ENCODE assay signal across 19 cellular contexts in genomic region chr11:30345644-30346043, GRCh38. TPM values are rescaled to one million over a fixed set of nuclear protein-coding genes. Genes with fewer than 3 reads are reported as not detected.
DNase-seq lines count a peak whose midpoint lies in the region; ATAC-seq, FAIRE-seq and TF ChIP-seq lines count a peak whose summit lies in the region.
"Had no signal": no experiment of that assay in that cellular context is flagged by ENCODE, and none has a peak within 500 bp of the region (broad histone marks: within the 10 kb centered on the region; RNA-seq: fewer than 3 reads in every experiment).

No MANE protein-coding gene starts in this region.

- no peak overlapping the region for H2AK5ac ChIP-seq in H1 (ENCODE audit: low read depth, low read length)

- no peak overlapping the region for H3K56ac ChIP-seq in H1 (replicated peaks; ENCODE audit: insufficient read length, low read depth, low read length)

- H3K4me2 ChIP-seq in H1 (ENCODE audit: insufficient read depth in 1 of 2, low read depth in 2 of 2, low read length in 2 of 2), result no peak overlapping the region
- H3K4me2 ChIP-seq: A549, BLaER1 had no signal

- no peak overlapping the region for H2BK12ac ChIP-seq in H1 (ENCODE audit: low read depth, low read length)

- H3K9me3 ChIP-seq in A673 (ENCODE audit: low read depth, low read length, poor library complexity, severe bottlenecking), result no peaks in the 10 kb centered on the region
- no peaks in the 10 kb centered on the region for H3K9me3 ChIP-seq in H1 (ENCODE audit: insufficient read depth in 2 of 2, low read depth in 1 of 2, low read length in 1 of 2)
- H3K9me3 ChIP-seq: A549, Caco-2 had no signal

- H3K23me2 ChIP-seq in H1 (ENCODE audit: low read depth, low read length), result no peaks in the 10 kb centered on the region; the same call in 1 of the 2 replicates

- peaks cover 0 to 7% (median 0%) of the 10 kb centered on the region in 3 donors for H3K9me3 Mint-ChIP-seq in IgD-negative memory B cell
- H3K9me3 Mint-ChIP-seq in activated CD4-positive, alpha-beta T cell treated with anti-CD3 and anti-CD28 coated beads for 36 hours (ENCODE audit: low read depth), result no peaks in the 10 kb centered on the region
- H3K9me3 Mint-ChIP-seq: CD8-positive, alpha-beta T cell; H9; HFFc6 had no signal

- H2BK20ac ChIP-seq in H1 (ENCODE audit: low read length), result no peak overlapping the region

- no peak for TF ChIP-seq EP300 in H1 (IDR thresholded peaks at IDR 0.05; ENCODE audit: borderline replicate concordance in 1 of 2, low read depth in 2 of 2, low read length in 2 of 2)

- H3K18ac ChIP-seq in H1 (ENCODE audit: extremely low read depth, low read length), result no peak overlapping the region

- no peak overlapping the region for H3K4ac ChIP-seq in H1 (replicated peaks; ENCODE audit: insufficient read length, low read depth, low read length)

- H3K27ac ChIP-seq in A673 (ENCODE audit: low read depth, low read length, poor library complexity, severe bottlenecking) (no peak overlapping the region), H1 (ENCODE audit: low read depth, low read length) (no peak overlapping the region)
- H3K27ac ChIP-seq: A549, BLaER1, C4-2B had no signal

- H3K79me1 ChIP-seq in H1 (ENCODE audit: low read depth, low read length), result no peaks in the 10 kb centered on the region

- H3K4me3 ChIP-seq in A673 (ENCODE audit: low read depth, low read length, poor library complexity, severe bottlenecking) (no peak overlapping the region), H1 (ENCODE audit: extremely low read depth in 1 of 4, insufficient read depth in 2 of 4, low read depth in 3 of 4, low read length in 4 of 4) (no peak overlapping the region)
- H3K4me3 ChIP-seq: A549, BLaER1 had no signal

- H2AFZ ChIP-seq in H1 (ENCODE audit: low read length), result no peak overlapping the region

- H3K36me3 Mint-ChIP-seq in IgD-negative memory B cell, result no peaks in the 10 kb centered on the region
- H3K36me3 Mint-ChIP-seq in activated CD4-positive, alpha-beta T cell treated with anti-CD3 and anti-CD28 coated beads for 36 hours (ENCODE audit: low read depth), result peaks cover 10% of the 10 kb centered on the region
- H3K36me3 Mint-ChIP-seq: CD8-positive, alpha-beta T cell had no signal

- no peaks in the 10 kb centered on the region for H3K36me3 ChIP-seq in A673 (ENCODE audit: insufficient read depth, low read length, poor library complexity, severe bottlenecking)
- no peaks in the 10 kb centered on the region for H3K36me3 ChIP-seq in H1 (ENCODE audit: control insufficient read depth in 2 of 4, insufficient read depth in 4 of 4, low read length in 3 of 4)

- CTCF ChIA-PET in A673 (lab: Charles Lee) (interaction anchor here (0.7 to 1.8 kb wide), 3 partner anchors 23 to 571 kb away, joined by 3 to 8 read pairs (median 3); partner anchors contain the start of gene ARL14EP), H1 (lab: Charles Lee; ENCODE audit: partially characterized antibody) (interaction anchor here (0.6 to 4.1 kb wide), 23 partner anchors 12 to 579 kb away, joined by 3 to 32 read pairs (median 3); partner anchors contain the start of genes ARL14EP and MPPED2)
- CTCF ChIA-PET in activated CD4-positive, alpha-beta T cell treated with anti-CD3 and anti-CD28 coated beads for 36 hours (lab: Charles Lee), result interaction anchor here (0.6 to 1.7 kb wide), 6 partner anchors 9 to 198 kb away, joined by 3 to 5 read pairs (median 4); no protein-coding TSS in a partner anchor

- intact Hi-C loops in A673 (cut with micrococcal nuclease; ENCODE audit: unreplicated experiment), result loop anchor here (1.0 to 5.0 kb wide), 5 partner anchors 242 to 569 kb away; partner anchors contain the start of gene MPPED2
- intact Hi-C loops in activated CD4-positive, alpha-beta T cell treated with anti-CD3 and anti-CD28 coated beads for 36 hours (cut with DNase I, micrococcal nuclease), result loop anchor here (1.0 to 10.0 kb wide), 4 partner anchors 239 to 573 kb away; partner anchors contain the start of gene MPPED2 (in 1 of the 2)

- H3K23ac ChIP-seq in H1 (ENCODE audit: insufficient read length), result no peak overlapping the region

- H3K14ac ChIP-seq in H1 (ENCODE audit: insufficient read length), result no peak overlapping the region

- no peak for TF ChIP-seq CTCF in A673 (conservative IDR thresholded peaks at IDR 0.05; ENCODE audit: low read depth, low read length)
- no peak for TF ChIP-seq CTCF in H1 (IDR thresholded peaks at IDR 0.05; ENCODE audit: control extremely low read depth in 1 of 3, insufficient read depth in 1 of 3, low read depth in 1 of 3, low read length in 3 of 3)

- FAIRE-seq in GM12891 (lab: Jason Lieb, UNC) (peak; percentile 69), H1 (lab: Jason Lieb, UNC) (no peak)
- FAIRE-seq: A549 had no signal

- no peak overlapping the region for H4K91ac ChIP-seq in H1 (replicated peaks; ENCODE audit: insufficient read length, low read length)

- H2BK120ac ChIP-seq in H1 (replicated peaks; ENCODE audit: low read depth, low read length), result no peak overlapping the region

- 94% methylated on average over 4 of the region's 4 CpGs; no CpG with 5 or more reads in 1 of the 2 experiments for WGBS in H1 (ENCODE audit: extremely low coverage in 1 of 2, insufficient coverage in 1 of 2, insufficient read length in 1 of 2, insufficient replicate concordance in 2 of 2, low coverage in 1 of 2, low lambda C conversion rate in 2 of 2, missing lambda C conversion rate in 1 of 2), 2 experiments

- ATAC-seq in HG02973 (IDR thresholded peaks at IDR 0.05; ENCODE audit: unreplicated experiment), result no peak
- ATAC-seq in activated CD4-positive, alpha-beta T cell treated with anti-CD3 and anti-CD28 coated beads for 36 hours, result no peak

- H3K9ac ChIP-seq in H1 (replicated peaks in 1 of 4; ENCODE audit: extremely low read depth in 1 of 4, low read depth in 3 of 4, low read length in 3 of 4), result no peak overlapping the region
- H3K9ac ChIP-seq: BLaER1 had no signal

- no peaks in the 10 kb centered on the region for H4K20me1 ChIP-seq in H1 (replicated peaks in 1 of 2; ENCODE audit: control insufficient read depth in 1 of 2, insufficient read depth in 2 of 2, low read length in 2 of 2)
- H4K20me1 ChIP-seq: BLaER1 had no signal

- H3K4me1 ChIP-seq in A673 (ENCODE audit: insufficient read depth, low read length, poor library complexity, severe bottlenecking), result no peaks in the 10 kb centered on the region
- H3K4me1 ChIP-seq in H1 (replicated peaks in 1 of 4; ENCODE audit: control insufficient read depth in 3 of 4, insufficient read depth in 4 of 4, low read length in 3 of 4), result no peaks in the 10 kb centered on the region
- H3K4me1 ChIP-seq: A549, Caco-2 had no signal

- TF ChIP-seq POLR2A in GM12891 (IDR thresholded peaks at IDR 0.05; ENCODE audit: low read depth, low read length) (no peak), H1 (IDR thresholded peaks at IDR 0.05; ENCODE audit: control extremely low read depth in 1 of 2, low read depth in 2 of 2, low read length in 2 of 2) (no peak)

- no peak overlapping the region for H2BK15ac ChIP-seq in H1 (ENCODE audit: low read length)

- no peak overlapping the region for H2BK5ac ChIP-seq in H1 (ENCODE audit: low read depth, low read length)

- BruUV-seq in A673 (replicated peaks; lab: Mats Ljungman, UMichigan), result no TSS peak

- H4K5ac ChIP-seq in H1 (ENCODE audit: insufficient read length, low read depth, low read length), result no peak overlapping the region

- H4K8ac ChIP-seq in H1 (ENCODE audit: extremely low read depth, insufficient read depth, low read length), result no peak overlapping the region

- no peaks in the 10 kb centered on the region for H3K79me2 ChIP-seq in H1 (ENCODE audit: control insufficient read depth in 1 of 2, insufficient read depth in 2 of 2, low read length in 2 of 2)

- TF ChIP-seq RAD21 in H1 (IDR thresholded peaks at IDR 0.05 in 1 of 2, conservative IDR thresholded peaks at IDR 0.05 in 1 of 2; ENCODE audit: low read depth in 2 of 2, low read length in 2 of 2), result no peak

- H3K4me3 Mint-ChIP-seq in IgD-negative memory B cell, result peak overlapping the region in 1 of 4 donors; percentile 46
- no peak overlapping the region for H3K4me3 Mint-ChIP-seq in activated CD4-positive, alpha-beta T cell treated with anti-CD3 and anti-CD28 coated beads for 36 hours
- H3K4me3 Mint-ChIP-seq: CD8-positive, alpha-beta T cell; H9; HFFc6 had no signal

- H3K27me3 ChIP-seq in A673 (replicated peaks; ENCODE audit: insufficient read depth, low read depth, low read length, poor library complexity) (no peaks in the 10 kb centered on the region), H1 (replicated peaks in 1 of 4; ENCODE audit: control insufficient read depth in 3 of 4, extremely low read depth in 1 of 4, insufficient read depth in 3 of 4, low read length in 3 of 4) (no peaks in the 10 kb centered on the region)
- H3K27me3 ChIP-seq: BLaER1 had no signal

- POLR2A ChIA-PET in A673 (lab: Charles Lee; ENCODE audit: low non-redundant PET) (no interaction called here), H1 (lab: Charles Lee; ENCODE audit: partially characterized antibody) (no interaction called here)
- POLR2A ChIA-PET in activated CD4-positive, alpha-beta T cell treated with anti-CD3 and anti-CD28 coated beads for 36 hours (lab: Charles Lee), result no interaction called here

- peak overlapping the region; percentile 58 to 96 (median 89) for H3K27ac Mint-ChIP-seq in IgD-negative memory B cell
- H3K27ac Mint-ChIP-seq in activated CD4-positive, alpha-beta T cell treated with anti-CD3 and anti-CD28 coated beads for 36 hours, result no peak overlapping the region
- H3K27ac Mint-ChIP-seq: CD4-positive, CD25-positive, alpha-beta regulatory T cell; H9; HFFc6 had no signal

- H3K4me1 Mint-ChIP-seq in IgD-negative memory B cell, result peaks cover 26 to 36% (median 30%) of the 10 kb centered on the region in 3 donors
- H3K4me1 Mint-ChIP-seq in activated CD4-positive, alpha-beta T cell treated with anti-CD3 and anti-CD28 coated beads for 36 hours, result peaks cover 5% of the 10 kb centered on the region
- H3K4me1 Mint-ChIP-seq: H9 had no signal

- DNase-seq in A673 (ENCODE audit: low spot score), result peak; percentile 19
- no peak for DNase-seq in GM12891 (ENCODE audit: insufficient read length, low spot score)
- no peak for DNase-seq in H1 (ENCODE audit: low read depth in 1 of 2, low spot score in 2 of 2)
- DNase-seq in activated CD4-positive, alpha-beta T cell treated with anti-CD3 and anti-CD28 coated beads for 36 hours, result no peak
- DNase-seq in HPDE6-E6E7 (ENCODE audit: extremely low spot score), result no peak
- DNase-seq: 8988T; CD8-positive, alpha-beta T cell; DMS153; GF-D8; GOT3; H9 had no signal

- no peaks in the 10 kb centered on the region for H3K27me3 Mint-ChIP-seq in IgD-negative memory B cell
- no peaks in the 10 kb centered on the region for H3K27me3 Mint-ChIP-seq in activated CD4-positive, alpha-beta T cell treated with anti-CD3 and anti-CD28 coated beads for 36 hours

RNA-seq across cellular contexts. Expression of gene ARL14EP, which starts 22.7 kb away (rescaled TPM):
- total RNA-seq in A673 (2021), result 76.1 and 85.9 TPM in 2 replicates
- 22.0 TPM for polyA plus RNA-seq in GM12891 (2012; ENCODE audit: low read depth, missing spikeins)
- polyA plus RNA-seq in IgD-negative memory B cell (90.5 TPM), H1 (2011; rRNA removed) (6.8 and 14.3 TPM in 2 replicates)
- total RNA-seq in H1 (2021; fragmentation: NEBNext Ultra II Directional; extraction: Animal tissue kit (Norgen Biotek cat#: 25700)), result 29.6 and 32.6 TPM in 2 replicates
- 15.7 TPM for polyA plus RNA-seq in H1 (2011; cell fraction: cytosol; rRNA removed)
- 3.0 TPM for polyA plus RNA-seq in H1 (2011; cell fraction: nucleus; rRNA removed)
- polyA plus RNA-seq in H1 (2012, experiment 1 of 2), result 16.5 to 37.4 TPM (median 21.5 TPM) in 4 replicates
- 2.2 TPM for polyA plus RNA-seq in H1 (2012, experiment 2 of 2)
- polyA plus RNA-seq in H1 (2013, experiment 1 of 2), result 25.0 TPM
- 22.3 TPM for polyA plus RNA-seq in H1 (2013, experiment 2 of 2)
- polyA minus RNA-seq in H1 (2011; rRNA and poly(A)+ RNA removed), result 12.4 and 20.8 TPM in 2 replicates
- polyA minus RNA-seq in H1 (2011; cell fraction: cytosol; rRNA and poly(A)+ RNA removed), result 7.4 TPM
- 21.8 TPM for polyA minus RNA-seq in H1 (2011; cell fraction: nucleus; rRNA and poly(A)+ RNA removed)
- total RNA-seq in activated CD4-positive, alpha-beta T cell treated with anti-CD3 and anti-CD28 coated beads for 36 hours, result 10 to 100 TPM; 34.8 to 51.8 TPM
